7 cellular contexts compared by ENCODE assay signal in the genomic region with DNA sequence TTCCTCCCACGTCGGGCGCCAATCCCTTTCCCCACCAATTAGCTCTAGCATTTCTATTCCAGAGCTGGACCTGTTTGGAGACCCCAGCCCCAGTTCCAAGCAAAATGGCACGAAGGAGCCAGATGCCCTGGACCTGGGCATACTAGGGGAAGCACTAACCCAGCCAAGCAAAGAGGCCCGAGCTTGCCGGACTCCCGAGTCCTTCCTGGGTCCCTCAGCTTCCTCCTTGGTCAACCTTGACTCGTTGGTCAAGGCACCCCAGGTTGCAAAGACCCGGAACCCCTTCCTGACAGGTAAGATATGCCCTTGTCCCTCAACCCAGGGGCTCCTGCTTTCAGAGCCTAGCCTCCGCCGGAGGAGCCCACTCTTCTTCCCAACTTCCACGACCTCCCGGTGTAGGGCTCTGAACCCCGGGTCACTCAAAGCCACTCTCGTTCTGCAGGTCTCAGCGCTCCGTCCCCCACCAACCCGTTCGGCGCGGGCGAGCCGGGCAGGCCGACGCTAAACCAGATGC. TPM values are rescaled to one million over a fixed set of nuclear protein-coding genes. Genes with fewer than 3 reads are reported as not detected.
A peak's percentile ranks its signal among the peaks of the same experiment; 100 is the strongest.
DNase-seq lines count a peak whose midpoint lies in the region; ATAC-seq and TF ChIP-seq lines count a peak whose summit lies in the region.

No MANE protein-coding gene starts in this region.

- H3K79me2 ChIP-seq in HCT116 (ENCODE audit: insufficient read depth, low read length), result no peaks in the 10 kb centered on the region

- H3K9ac ChIP-seq in HCT116 (ENCODE audit: low read length), result peak overlapping the region; percentile 80
- H3K9ac ChIP-seq in iPS-18a (ENCODE audit: low read length), result peak overlapping the region; percentile 13

- H3K4me3 ChIP-seq in HCT116 (replicated peaks in 1 of 2; ENCODE audit: low read depth in 1 of 2, low read length in 2 of 2) (peak overlapping the region; percentile 68), iPS-18a (ENCODE audit: low read length) (peak overlapping the region; percentile 84), stomach (peak overlapping the region; percentile 48 to 57 (median 52))

- H4K20me1 ChIP-seq in HCT116 (ENCODE audit: insufficient read depth), result no peaks in the 10 kb centered on the region

- TF ChIP-seq POLR2A in HCT116 (IDR thresholded peaks at IDR 0.05; ENCODE audit: borderline replicate concordance, extremely low read depth, insufficient read depth, insufficient read length), result no peak
- TF ChIP-seq POLR2A in stomach (IDR thresholded peaks at IDR 0.05), result no peak

- no peaks in the 10 kb centered on the region for H3K36me3 Mint-ChIP-seq in activated CD4-positive, alpha-beta memory T cell treated with anti-CD3 and anti-CD28 coated beads, Interleukin-2, amount 10 ng/mL, durations not matched to agents 7 days and 5 days (ENCODE audit: low read depth)

- CTCF ChIA-PET in HCT116 (lab: Charles Lee), result interaction anchor here (0.8 to 2.1 kb wide), 10 partner anchors 9 to 341 kb away, joined by 3 to 11 read pairs (median 6); a partner anchor contains a TSS
- CTCF ChIA-PET in activated CD4-positive, alpha-beta memory T cell treated with anti-CD3 and anti-CD28 coated beads, Interleukin-2, amount 10 ng/mL, durations not matched to agents 7 days and 5 days (lab: Charles Lee), result interaction anchor here (0.7 to 2.3 kb wide), 10 partner anchors 20 to 165 kb away, joined by 3 to 7 read pairs (median 4); a partner anchor contains a TSS

- H3K36me3 ChIP-seq in HCT116 (ENCODE audit: control insufficient read depth in 1 of 2, insufficient read depth in 2 of 2, low read length in 2 of 2) (no peaks in the 10 kb centered on the region; a peak in 1 of 4 replicates), iPS-18a (ENCODE audit: control insufficient read depth, low read depth, low read length) (no peaks in the 10 kb centered on the region), stomach (peaks cover 8 to 46% (median 29%) of the 10 kb centered on the region in 4 donors)

- RAD21 ChIA-PET in HCT116 (lab: Charles Lee; ENCODE audit: low non-redundant PET in 1 of 2, low total read pairs in 2 of 2, uncharacterized antibody in 2 of 2, unreplicated experiment in 2 of 2), result interaction anchor here in 1 of 2 experiments (1.0 kb wide), 1 partner anchor 57 kb away, joined by 3 read pairs; no protein-coding TSS in a partner anchor

- H3K27me3 ChIP-seq in HCT116 (ENCODE audit: insufficient read depth, low read length), result no peaks in the 10 kb centered on the region
- peaks cover 11% of the 10 kb centered on the region for H3K27me3 ChIP-seq in iPS-18a (ENCODE audit: control insufficient read depth, insufficient read depth, low read length)
- no peaks in the 10 kb centered on the region for H3K27me3 ChIP-seq in stomach

- no peak overlapping the region for H2AFZ ChIP-seq in HCT116 (ENCODE audit: low read depth, low read length, poor library complexity, severe bottlenecking)

- intact Hi-C loops in HCT116 (cut with micrococcal nuclease) (loop anchor here (10.0 kb wide), 1 partner anchor 613 kb away; a partner anchor contains a TSS), stomach (cut with DNase I; ENCODE audit: low total_unique reads) (loop anchor here (10.0 kb wide), 1 partner anchor 303 kb away; no protein-coding TSS in a partner anchor)

- TSS peak; percentile 70 for BruUV-seq in HCT116 (replicated peaks; lab: Mats Ljungman, UMichigan)

- H3K4me1 ChIP-seq in HCT116 (ENCODE audit: control insufficient read depth in 1 of 2, insufficient read depth in 2 of 2, low read length in 2 of 2) (peaks cover 40 to 62% of the 10 kb centered on the region in 2 experiments), iPS-18a (ENCODE audit: control insufficient read depth, low read depth, low read length) (peaks cover 16% of the 10 kb centered on the region), stomach (peaks cover 48 to 87% (median 76%) of the 10 kb centered on the region in 4 donors)

- no peak overlapping the region for H3K27ac Mint-ChIP-seq in activated CD4-positive, alpha-beta memory T cell treated with anti-CD3 and anti-CD28 coated beads, Interleukin-2, amount 10 ng/mL, durations not matched to agents 7 days and 5 days

- H3K27me3 Mint-ChIP-seq in activated CD4-positive, alpha-beta memory T cell treated with anti-CD3 and anti-CD28 coated beads, Interleukin-2, amount 10 ng/mL, durations not matched to agents 7 days and 5 days, result peaks cover 19% of the 10 kb centered on the region

- DNase-seq in HCT116 (ENCODE audit: low read depth, low spot score) (no peak), stomach (no peak), NCI-H774 (lab: John Stamatoyannopoulos, UW) (no peak)
- no peak for DNase-seq in activated CD4-positive, alpha-beta memory T cell treated with anti-CD3 and anti-CD28 coated beads, Interleukin-2, amount 10 ng/mL, durations not matched to agents 7 days and 5 days
- no peak for DNase-seq in stimulated activated CD4-positive, alpha-beta T cell treated with anti-CD3 and anti-CD28 coated beads, Interleukin-4, amount 100 ng/mL, for 1 hour

- H3K9me3 ChIP-seq in HCT116 (ENCODE audit: control insufficient read depth in 1 of 2, insufficient read depth in 1 of 2, low read depth in 1 of 2, low read length in 2 of 2), result no peaks in the 10 kb centered on the region
- H3K9me3 ChIP-seq in iPS-18a (ENCODE audit: control insufficient read depth, low read depth, low read length), result no peaks in the 10 kb centered on the region
- H3K9me3 ChIP-seq in stomach, result no peaks in the 10 kb centered on the region

- peak overlapping the region; percentile 65 for H3K4me3 Mint-ChIP-seq in activated CD4-positive, alpha-beta memory T cell treated with anti-CD3 and anti-CD28 coated beads, Interleukin-2, amount 10 ng/mL, durations not matched to agents 7 days and 5 days

- H3K27ac ChIP-seq in HCT116 (ENCODE audit: low read depth, low read length), result peak overlapping the region; percentile 71
- H3K27ac ChIP-seq in iPS-18a (ENCODE audit: low read length), result no peak overlapping the region
- peak overlapping the region; percentile 77 to 92 (median 81) for H3K27ac ChIP-seq in stomach

- no peak for TF ChIP-seq RAD21 in HCT116 (IDR thresholded peaks at IDR 0.05; ENCODE audit: low read depth)

- TF ChIP-seq CTCF in HCT116 (IDR thresholded peaks at IDR 0.05 in 2 of 3, conservative IDR thresholded peaks at IDR 0.05 in 1 of 3; ENCODE audit: borderline replicate concordance in 1 of 3, insufficient read depth in 1 of 3, low read depth in 2 of 3, low read length in 2 of 3) (no peak), stomach (IDR thresholded peaks at IDR 0.05) (no peak)

- H3K9me3 Mint-ChIP-seq in activated CD4-positive, alpha-beta memory T cell treated with anti-CD3 and anti-CD28 coated beads, Interleukin-2, amount 10 ng/mL, durations not matched to agents 7 days and 5 days, result no peaks in the 10 kb centered on the region

- 17 to 62% (median 23%) methylated on average over 9 to 25 of the region's 25 CpGs for WGBS in stomach, 5 donors

- ATAC-seq in HCT116 (no peak), HG03460 (IDR thresholded peaks at IDR 0.05; ENCODE audit: unreplicated experiment) (no peak)

- H3K4me1 Mint-ChIP-seq in activated CD4-positive, alpha-beta memory T cell treated with anti-CD3 and anti-CD28 coated beads, Interleukin-2, amount 10 ng/mL, durations not matched to agents 7 days and 5 days, result peaks cover 20% of the 10 kb centered on the region

- TF ChIP-seq EP300 in stomach (IDR thresholded peaks at IDR 0.05), result no peak

- H3K9me2 ChIP-seq in HCT116 (ENCODE audit: insufficient read depth), result no peaks in the 10 kb centered on the region

- POLR2A ChIA-PET in HCT116 (lab: Charles Lee), result interaction anchor here (1.1 to 2.1 kb wide), 5 partner anchors 8 to 325 kb away, joined by 3 to 12 read pairs (median 5); a partner anchor contains a TSS
- POLR2A ChIA-PET in activated CD4-positive, alpha-beta memory T cell treated with anti-CD3 and anti-CD28 coated beads, Interleukin-2, amount 10 ng/mL, durations not matched to agents 7 days and 5 days (lab: Charles Lee), result interaction anchor here (1.1 to 1.6 kb wide), 8 partner anchors 25 to 325 kb away, joined by 3 to 8 read pairs (median 4); a partner anchor contains a TSS

- H3K4me2 ChIP-seq in HCT116 (ENCODE audit: low read length), result peak overlapping the region; percentile 92

TF ChIP-seq in HCT116, 20 proteins besides CTCF, POLR2A, EP300 and RAD21:
- 0 out of 2 replicates have a peak, but pooled peaks have one; percentile 6 for TF ChIP-seq POLR2AphosphoS5 (IDR thresholded peaks at IDR 0.05; ENCODE audit: low read depth, low read length)
- no peak for TF ChIP-seq EGR1 (IDR thresholded peaks at IDR 0.05; ENCODE audit: low read depth)
- no peak for TF ChIP-seq SP1 (IDR thresholded peaks at IDR 0.05; ENCODE audit: low read depth)
- no peak for TF ChIP-seq ZNF274 (IDR thresholded peaks at IDR 0.05; ENCODE audit: low read depth, low read length)
- TF ChIP-seq, protein P1, sequence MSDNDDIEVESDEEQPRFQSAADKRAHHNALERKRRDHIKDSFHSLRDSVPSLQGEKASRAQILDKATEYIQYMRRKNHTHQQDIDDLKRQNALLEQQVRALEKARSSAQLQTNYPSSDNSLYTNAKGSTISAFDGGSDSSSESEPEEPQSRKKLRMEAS (IDR thresholded peaks at IDR 0.05), result no peak
- no peak for TF ChIP-seq EZH2 (IDR thresholded peaks at IDR 0.05)

RNA-seq across cellular contexts. Expression of a gene that starts 5.5 kb away (rescaled TPM):
- 57.5 TPM for total RNA-seq in HCT116 (2021; ENCODE audit: unreplicated experiment)
- polyA plus RNA-seq in HCT116 (2012), result 59.6 and 63.2 TPM in 2 replicates
- 10 to 100 TPM; 14.5 to 17.8 TPM for total RNA-seq in activated CD4-positive, alpha-beta memory T cell treated with anti-CD3 and anti-CD28 coated beads, Interleukin-2, amount 10 ng/mL, durations not matched to agents 7 days and 5 days
- total RNA-seq in stomach, result 1,000 to 10,000 TPM in 1 of 5 donors, 100 to 1,000 TPM in 3, 10 to 100 TPM in 1; 45.0 to 1,214 (median 194) TPM
- polyA plus RNA-seq in stomach, result 10 to 100 TPM; 24.8 to 58.6 (median 40.6) TPM

RNA-seq across cellular contexts. Expression of a gene that starts 8.9 kb away (rescaled TPM):
- total RNA-seq in HCT116 (2021; ENCODE audit: unreplicated experiment) (17.8 TPM), stomach (100 to 1,000 TPM in 2 of 5 donors, 10 to 100 TPM in 2, 1 to 10 TPM in 1; 6.4 to 117 (median 49.5) TPM)
- 11.6 and 12.0 TPM in 2 replicates for polyA plus RNA-seq in HCT116 (2012)
- total RNA-seq in activated CD4-positive, alpha-beta memory T cell treated with anti-CD3 and anti-CD28 coated beads, Interleukin-2, amount 10 ng/mL, durations not matched to agents 7 days and 5 days, result not detected
- 10 to 100 TPM; 25.9 to 76.3 (median 40.6) TPM for polyA plus RNA-seq in stomach

RNA-seq across cellular contexts. Expression of a gene that starts 19.1 kb away (rescaled TPM):
- total RNA-seq in HCT116 (2021; ENCODE audit: unreplicated experiment) (3.4 TPM), stomach (1 to 10 TPM in 2 of 5 donors, not detected in 3; 2.0 to 3.7 TPM)
- polyA plus RNA-seq in HCT116 (2012), result 1.3 and 1.7 TPM in 2 replicates
- not detected for total RNA-seq in activated CD4-positive, alpha-beta memory T cell treated with anti-CD3 and anti-CD28 coated beads, Interleukin-2, amount 10 ng/mL, durations not matched to agents 7 days and 5 days
- polyA plus RNA-seq in stomach, result under 1 TPM in 2 of 3 donors, not detected in 1; 0.06 to 0.10 TPM

RNA-seq across cellular contexts. Expression of a gene that starts 33.2 kb away (rescaled TPM):
- total RNA-seq in HCT116 (2021; ENCODE audit: unreplicated experiment) (not detected), stomach (1 to 10 TPM in 3 of 5 donors, not detected in 2; 1.1 to 2.7 (median 2.6) TPM)
- 0.45 TPM in 1 of 2 replicates, not detected in the other for polyA plus RNA-seq in HCT116 (2012)
- total RNA-seq in activated CD4-positive, alpha-beta memory T cell treated with anti-CD3 and anti-CD28 coated beads, Interleukin-2, amount 10 ng/mL, durations not matched to agents 7 days and 5 days, result 10 to 100 TPM; 13.4 to 15.2 TPM
- under 1 TPM in 2 of 3 donors, not detected in 1; 0.25 to 0.31 TPM for polyA plus RNA-seq in stomach

Comparison
In these comparisons a context has a peak if more than half of its experiments do, and no peak if none do; other contexts are left out.
1. RNA of a gene that starts 8.9 kb away (total RNA-seq): 6.4 to 117 TPM in stomach and 17.8 TPM in HCT116 (single experiment); not detected in activated CD4-positive, alpha-beta memory T cell treated with anti-CD3 and anti-CD28 coated beads, Interleukin-2, amount 10 ng/mL, durations not matched to agents 7 days and 5 days; every median in the first group is over 4 times any median in the second.
2. Peak in every context shown above with its lines, with median percentiles within 50 percentile points of each other: H3K4me3 ChIP-seq.